9 cellular contexts compared by ENCODE assay signal in genomic region chr1:185719021-185719420, GRCh38. TPM values are rescaled to one million over a fixed set of nuclear protein-coding genes. Genes with fewer than 3 reads are reported as not detected.
DNase-seq lines count a peak whose midpoint lies in the region; ATAC-seq and TF ChIP-seq lines count a peak whose summit lies in the region.
"Had no signal": no experiment of that assay in that cellular context is flagged by ENCODE, and none has a peak within 500 bp of the region (broad histone marks: within the 10 kb centered on the region; RNA-seq: fewer than 3 reads in every experiment).

No MANE protein-coding gene starts in this region.

- H3K27me3 ChIP-seq in GM23338 (ENCODE audit: insufficient read depth) (no peaks in the 10 kb centered on the region), SJCRH30 (no peaks in the 10 kb centered on the region)

- no peaks in the 10 kb centered on the region for H3F3A ChIP-seq in GM23338 (replicated peaks; ENCODE audit: low read depth)

- no peak overlapping the region for H2AFZ ChIP-seq in GM23338

- no peaks in the 10 kb centered on the region; the same call in 2 of the 3 replicates for H3K9me3 Mint-ChIP-seq in GM23338

- no peaks in the 10 kb centered on the region for H3K27me3 Mint-ChIP-seq in GM23338 (ENCODE audit: insufficient read depth, low read depth, poor library complexity)

- H3K27ac ChIP-seq in GM23338 (ENCODE audit: low read depth), result no peak overlapping the region
- no peak overlapping the region for H3K27ac ChIP-seq in SJCRH30

- H4K20me1 ChIP-seq in GM23338 (replicated peaks; ENCODE audit: insufficient read depth), result no peaks in the 10 kb centered on the region

- no peaks in the 10 kb centered on the region; the same call in 2 of the 3 replicates for H3K36me3 Mint-ChIP-seq in GM23338 (ENCODE audit: low read depth)
- H3K36me3 Mint-ChIP-seq: activated naive CD8-positive, alpha-beta T cell had no signal

- CTCF ChIA-PET in GM10248 (lab: Yijun Ruan, JAX), result interaction anchor here (0.8 to 1.7 kb wide), 4 partner anchors 14 to 492 kb away, joined by 3 to 5 read pairs (median 4); no protein-coding TSS in a partner anchor

- H3K36me3 ChIP-seq in GM23338 (ENCODE audit: insufficient read depth) (no peaks in the 10 kb centered on the region), SJCRH30 (no peaks in the 10 kb centered on the region)

- TF ChIP-seq CTCF in GM23338 (conservative IDR thresholded peaks at IDR 0.05; ENCODE audit: low read depth in 2 of 2) (peak; percentile 47 to 70), retinal pigment epithelial cell (conservative IDR thresholded peaks at IDR 0.05; ENCODE audit: low read depth, low read length) (peak; percentile 52), GM10248 (IDR thresholded peaks at IDR 0.05; ENCODE audit: control extremely low read depth, extremely low read depth, low read depth, missing control alignments) (no peak)

- H3K9me2 ChIP-seq in GM23338 (ENCODE audit: insufficient read depth), result 0 out of 2 replicates have a peak, but pooled peaks cover 3% of the 10 kb centered on the region

- no peaks in the 10 kb centered on the region for H3K79me2 ChIP-seq in GM23338 (replicated peaks; ENCODE audit: insufficient read depth)

- no peaks in the 10 kb centered on the region for H3K4me1 Mint-ChIP-seq in GM23338

- H3K4me3 Mint-ChIP-seq in GM23338, result no peak overlapping the region
- H3K4me3 Mint-ChIP-seq: activated naive CD8-positive, alpha-beta T cell had no signal

- H3K4me2 ChIP-seq in GM23338, result no peak overlapping the region

- no peak overlapping the region for H3K27ac Mint-ChIP-seq in GM23338
- H3K27ac Mint-ChIP-seq: activated naive CD8-positive, alpha-beta T cell had no signal

- POLR2A ChIA-PET in GM10248 (lab: Yijun Ruan, JAX), result no interaction called here

- no peak overlapping the region for H3K4me3 ChIP-seq in GM23338
- no peak overlapping the region for H3K4me3 ChIP-seq in SJCRH30
- H3K4me3 ChIP-seq in retinal pigment epithelial cell (ENCODE audit: low read length), result no peak overlapping the region

- H3K4me1 ChIP-seq in GM23338 (ENCODE audit: insufficient read depth), result no peaks in the 10 kb centered on the region
- H3K4me1 ChIP-seq in SJCRH30, result peaks cover 9% of the 10 kb centered on the region; the same call in 1 of the 2 replicates

- ATAC-seq in GM23338, result peak; percentile 91
- no peak for ATAC-seq in HG02981 (IDR thresholded peaks at IDR 0.05; ENCODE audit: unreplicated experiment)

- DNase-seq in GM23338 (ENCODE audit: low spot score), result peak; percentile 64
- peak; percentile 12 to 35 for DNase-seq in SJCRH30
- DNase-seq in fibroblast of peridontal ligament (ENCODE audit: extremely low read depth), result peak; percentile 94
- peak; percentile 62 for DNase-seq in retinal pigment epithelial cell (ENCODE audit: low read depth)
- DNase-seq in activated CD4-positive, alpha-beta T cell treated with anti-CD3 and anti-CD28 coated beads, Interleukin-2, amount 50 U/mL, for 48 hours, result no peak
- DNase-seq in GM10248 (ENCODE audit: extremely low spot score), result no peak
- DNase-seq in SIG-M5 treated with dmso at 0.1 percent for 504 hours (lab: John Stamatoyannopoulos, UW; ENCODE audit: unreplicated experiment), result no peak

- no peaks in the 10 kb centered on the region for H3K9me3 ChIP-seq in SJCRH30 (replicated peaks)

TF ChIP-seq in GM23338, 12 proteins besides CTCF, POLR2A, EP300 and RAD21:
- TF ChIP-seq POLR2AphosphoS5 (IDR thresholded peaks at IDR 0.05; ENCODE audit: low read depth), result no peak
- TF ChIP-seq ZNF462 (CRISPR knock-in tag; IDR thresholded peaks at IDR 0.05), result 0 out of 2 replicates have a peak, but pooled peaks have one; percentile 42

RNA-seq across cellular contexts. Expression of gene HMCN1, which starts 15.2 kb away (rescaled TPM):
- total RNA-seq in GM23338 (2014; rRNA removed; shearing (Covaris generic)), result 8.7 and 17.2 TPM in 2 replicates
- polyA plus RNA-seq in GM23338 (2016; fragmentation: Nextera tagmentation; extraction: Ambion mirVana), result 1.6 and 2.7 TPM in 2 replicates
- total RNA-seq in SJCRH30 (2014; rRNA removed; shearing (Covaris generic)), result 31.0 and 37.6 TPM in 2 replicates

Comparison
In these comparisons a context has a peak if more than half of its experiments do, and no peak if none do; other contexts are left out.
1. DNase-seq: peak in GM23338 (single experiment), SJCRH30 (2 of 2), fibroblast of peridontal ligament (single experiment) and retinal pigment epithelial cell (single experiment); none in activated CD4-positive, alpha-beta T cell treated with anti-CD3 and anti-CD28 coated beads, Interleukin-2, amount 50 U/mL, for 48 hours (0 of 2), GM10248 (single experiment) and SIG-M5 treated with dmso at 0.1 percent for 504 hours (single experiment).